ENCODE assay signal across 18 cellular contexts in the genomic region with DNA sequence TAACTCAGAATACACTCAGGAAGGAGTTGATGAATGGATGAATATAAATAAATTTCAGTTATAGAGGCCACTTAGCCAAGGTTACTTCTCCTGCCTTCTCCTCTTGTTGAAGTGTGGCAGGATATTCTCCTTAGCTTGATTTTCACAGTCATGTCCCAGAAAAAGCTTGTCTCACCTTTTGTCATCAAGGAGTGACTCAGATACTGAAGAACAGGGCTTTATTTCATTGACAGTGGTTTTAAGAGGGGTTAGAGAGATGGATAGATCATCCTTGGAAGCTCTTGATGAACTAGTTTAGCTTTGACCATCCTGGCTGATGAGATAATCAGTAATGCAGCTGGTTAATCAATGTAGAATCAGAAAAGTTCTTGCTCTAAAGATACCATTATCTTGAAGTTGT.
"Had no signal": no experiment of that assay in that cellular context is flagged by ENCODE, and none has a peak within 500 bp of the region (broad histone marks: within the 10 kb centered on the region; RNA-seq: fewer than 3 reads in every experiment).

No MANE protein-coding gene starts in this region.

- H3K27me3 ChIP-seq: brain microvascular endothelial cell, thyroid gland had no signal

- H3K4me1 ChIP-seq: lower lobe of right lung, thyroid gland had no signal

- H3K9me3 ChIP-seq: lower lobe of right lung, thyroid gland had no signal

- ATAC-seq: left cardiac atrium, lower lobe of right lung, sciatic nerve had no signal

- H3K27ac Mint-ChIP-seq: activated T-helper 1 cell treated with anti-CD3 and anti-CD28 coated beads, Interleukin-12 subunit alpha, Interleukin-12 subunit beta, Interleukin-2, Interleukin-4 antibody, amounts not matched to agents 30 ng/mL and 10 ng/mL and 1 ng/mL, durations not matched to agents 14 hours and 24 hours and 36 hours; mesothelial cell of epicardium; nephron progenitor cell had no signal

- H3K4me3 ChIP-seq: lower lobe of right lung, thyroid gland had no signal

- H3K4me1 Mint-ChIP-seq: mesothelial cell of epicardium, nephron progenitor cell had no signal

- H3K36me3 ChIP-seq: brain microvascular endothelial cell, lower lobe of right lung, thyroid gland, WERI-Rb-1 had no signal

- H3K27ac ChIP-seq: brain microvascular endothelial cell, lower lobe of right lung, thyroid gland, WERI-Rb-1 had no signal

- H3K4me3 Mint-ChIP-seq: activated T-helper 1 cell treated with anti-CD3 and anti-CD28 coated beads, Interleukin-12 subunit alpha, Interleukin-12 subunit beta, Interleukin-2, Interleukin-4 antibody, amounts not matched to agents 30 ng/mL and 10 ng/mL and 1 ng/mL, durations not matched to agents 14 hours and 24 hours and 36 hours; mesothelial cell of epicardium; nephron progenitor cell had no signal

- H3K36me3 Mint-ChIP-seq: mesothelial cell of epicardium had no signal

- H3K9me3 Mint-ChIP-seq: activated T-helper 1 cell treated with anti-CD3 and anti-CD28 coated beads, Interleukin-12 subunit alpha, Interleukin-12 subunit beta, Interleukin-2, Interleukin-4 antibody, amounts not matched to agents 30 ng/mL and 10 ng/mL and 1 ng/mL, durations not matched to agents 14 hours and 24 hours and 36 hours had no signal

- DNase-seq: activated CD4-positive, alpha-beta T cell treated with anti-CD3 and anti-CD28 coated beads, Interleukin-2, amount 50 U/mL, for 4 hours; activated naive CD4-positive, alpha-beta T cell; aorta; brain microvascular endothelial cell; effector CD8-positive, alpha-beta T cell; left cardiac atrium; lower lobe of right lung; nephron progenitor cell; nucleus accumbens; stimulated activated CD4-positive, alpha-beta T cell treated with anti-CD3 and anti-CD28 coated beads, Interleukin-4, amount 100 ng/mL, for 4 hours; stimulated activated naive CD4-positive, alpha-beta T cell treated with Interleukin-2 at 50 U/mL for 16 hours; SW 1271; T-helper 2 cell; thyroid gland; WERI-Rb-1 had no signal
